26 cellular contexts compared by ENCODE assay signal in the genomic region with DNA sequence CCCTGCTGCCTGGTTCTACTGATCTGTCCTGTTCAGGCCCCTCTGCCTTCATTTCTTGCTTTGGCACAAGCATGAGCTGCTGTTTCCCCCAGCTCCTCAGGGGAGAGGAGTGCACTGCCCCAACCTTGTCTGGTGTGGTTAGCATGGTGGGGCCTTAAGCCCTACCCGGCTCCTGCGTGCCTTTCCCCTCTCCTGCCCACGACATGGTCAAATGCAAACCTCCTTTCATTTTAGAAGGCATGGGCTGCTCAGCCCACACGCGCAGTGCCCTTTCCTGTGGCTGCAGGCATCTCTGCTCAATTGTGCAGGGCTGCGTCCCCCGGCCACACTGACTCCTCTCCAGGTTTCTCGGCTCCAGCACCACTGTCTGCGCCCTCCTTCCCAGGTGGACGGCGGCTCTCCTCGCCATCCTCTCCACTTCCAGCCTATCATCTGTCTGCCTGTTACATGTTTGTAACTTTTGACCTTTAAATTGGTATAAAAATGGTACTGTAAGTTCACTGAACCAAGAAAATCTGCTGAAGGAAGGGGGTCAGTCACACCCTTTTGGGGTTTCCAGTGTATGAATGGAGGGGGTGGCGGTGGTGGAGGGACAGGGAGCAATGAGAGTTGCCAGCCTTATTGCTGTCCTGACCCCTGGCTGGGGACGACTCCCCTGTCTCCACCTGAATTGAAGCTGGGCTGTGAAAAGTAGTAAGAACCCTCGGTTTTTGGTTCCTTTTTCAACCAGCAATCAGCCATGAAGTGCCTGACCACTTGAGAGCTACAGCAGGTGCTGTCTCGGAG. TPM values are rescaled to one million over a fixed set of nuclear protein-coding genes. Genes with fewer than 3 reads are reported as not detected.
DNase-seq lines count a peak whose midpoint lies in the region; ATAC-seq and TF ChIP-seq lines count a peak whose summit lies in the region.
"Had no signal": no experiment of that assay in that cellular context is flagged by ENCODE, and none has a peak within 500 bp of the region (broad histone marks: within the 10 kb centered on the region; RNA-seq: fewer than 3 reads in every experiment).

No MANE protein-coding gene starts in this region.

- WGBS in spleen, 5 donors, result 66 to 74% (median 69%) methylated on average over 16 of the region's 16 CpGs

- H3K27ac ChIP-seq in DOHH2 (ENCODE audit: low read depth, low read length) (peak overlapping the region; percentile 91), SU-DHL-6 (ENCODE audit: low read depth, low read length) (peak overlapping the region; percentile 95), muscle layer of colon (ENCODE audit: low read depth, low read length) (peak overlapping the region; percentile 16), spleen (peak overlapping the region in 2 of 8 donors; percentile 46 to 53)
- H3K27ac ChIP-seq: Peyer's patch, right lobe of liver, uterus had no signal

- peaks cover 91% of the 10 kb centered on the region for H3K4me1 ChIP-seq in DOHH2 (ENCODE audit: control insufficient read depth, low read length)
- H3K4me1 ChIP-seq in muscle layer of colon (ENCODE audit: insufficient read depth, low read length), result peaks cover 54% of the 10 kb centered on the region
- peaks cover 21 to 75% (median 59%) of the 10 kb centered on the region in 6 donors for H3K4me1 ChIP-seq in spleen
- H3K4me1 ChIP-seq: uterus had no signal

- intact Hi-C loops in spleen (cut with DNase I; ENCODE audit: low total_unique reads), result no loop called here

- peak overlapping the region; percentile 82 for H3K4me3 ChIP-seq in DOHH2 (ENCODE audit: low read length)
- peak overlapping the region; percentile 50 for H3K4me3 ChIP-seq in SU-DHL-6 (ENCODE audit: insufficient read depth, low read length, poor library complexity, severe bottlenecking)
- no peak overlapping the region for H3K4me3 ChIP-seq in muscle layer of colon (ENCODE audit: low read depth in 1 of 2, low read length in 2 of 2)
- H3K4me3 ChIP-seq in spleen, result peak overlapping the region in 1 of 8 donors; percentile 21
- H3K4me3 ChIP-seq: Peyer's patch, right lobe of liver, uterus had no signal

- peak overlapping the region; percentile 98 for H3K4me2 ChIP-seq in DOHH2 (ENCODE audit: low read length)
- H3K4me2 ChIP-seq in SU-DHL-6 (ENCODE audit: low read depth, low read length, poor library complexity, severe bottlenecking), result peak overlapping the region; percentile 71

- H4K20me1 ChIP-seq in DOHH2 (ENCODE audit: control insufficient read depth, insufficient read depth, low read depth, low read length) (peaks cover 34% of the 10 kb centered on the region), SU-DHL-6 (ENCODE audit: low read depth, low read length) (no peaks in the 10 kb centered on the region)

- no peaks in the 10 kb centered on the region for H3K9me3 Mint-ChIP-seq in effector memory CD8-positive, alpha-beta T cell
- H3K9me3 Mint-ChIP-seq: activated naive CD8-positive, alpha-beta T cell treated with anti-CD3 and anti-CD28 coated beads for 36 hours; central memory CD8-positive, alpha-beta T cell; mesothelial cell of epicardium had no signal

- peaks cover 32 to 44% of the 10 kb centered on the region in 2 donors for H3K27me3 Mint-ChIP-seq in effector memory CD8-positive, alpha-beta T cell
- H3K27me3 Mint-ChIP-seq: activated naive CD8-positive, alpha-beta T cell treated with anti-CD3 and anti-CD28 coated beads for 36 hours had no signal

- H3K36me3 ChIP-seq in DOHH2 (ENCODE audit: control insufficient read depth, low read length), result peaks cover 25% of the 10 kb centered on the region
- H3K36me3 ChIP-seq in SU-DHL-6 (ENCODE audit: low read length), result no peaks in the 10 kb centered on the region
- H3K36me3 ChIP-seq in muscle layer of colon (ENCODE audit: insufficient read depth, low read length), result peaks cover 10% of the 10 kb centered on the region
- no peaks in the 10 kb centered on the region for H3K36me3 ChIP-seq in spleen
- H3K36me3 ChIP-seq: Peyer's patch, right lobe of liver, uterus had no signal

- H3K79me2 ChIP-seq in DOHH2 (ENCODE audit: control insufficient read depth, low read length), result peaks cover 77% of the 10 kb centered on the region
- H3K79me2 ChIP-seq in SU-DHL-6 (ENCODE audit: insufficient read depth, low read length), result peaks cover 10% of the 10 kb centered on the region

- no peaks in the 10 kb centered on the region for H3K9me2 ChIP-seq in DOHH2 (replicated peaks; ENCODE audit: control insufficient read depth, low read length)
- no peaks in the 10 kb centered on the region for H3K9me2 ChIP-seq in SU-DHL-6 (replicated peaks; ENCODE audit: insufficient read depth, low read length)

- no peak overlapping the region for H3K27ac Mint-ChIP-seq in effector memory CD8-positive, alpha-beta T cell
- H3K27ac Mint-ChIP-seq: activated CD8-positive, alpha-beta T cell treated with anti-CD3 and anti-CD28 coated beads, Interleukin-2, amount 10 ng/mL, durations not matched to agents 7 days and 5 days; activated naive CD8-positive, alpha-beta T cell treated with anti-CD3 and anti-CD28 coated beads for 36 hours; CD14-positive monocyte; mesothelial cell of epicardium had no signal

- ATAC-seq in GM18498 (IDR thresholded peaks at IDR 0.05; ENCODE audit: unreplicated experiment) (no peak), HG02610 (IDR thresholded peaks at IDR 0.05; ENCODE audit: unreplicated experiment) (no peak)
- no peak for ATAC-seq in effector memory CD8-positive, alpha-beta T cell (replicated peaks)
- ATAC-seq: activated CD8-positive, alpha-beta T cell treated with anti-CD3 and anti-CD28 coated beads, Interleukin-2, amount 10 ng/mL, durations not matched to agents 7 days and 5 days; right lobe of liver had no signal

- TF ChIP-seq POLR2A in spleen (IDR thresholded peaks at IDR 0.05), result no peak

- TF ChIP-seq CTCF in DOHH2 (IDR thresholded peaks at IDR 0.05; ENCODE audit: low read depth, low read length, poor library complexity, severe bottlenecking), result no peak
- TF ChIP-seq CTCF in SU-DHL-6 (IDR thresholded peaks at IDR 0.05; ENCODE audit: insufficient read depth, low read length, poor library complexity, severe bottlenecking), result no peak
- no peak for TF ChIP-seq CTCF in spleen (IDR thresholded peaks at IDR 0.05 in 8 of 11, conservative IDR thresholded peaks at IDR 0.05 in 3 of 11)

- H3K9ac ChIP-seq in SU-DHL-6 (ENCODE audit: low read length), result peak overlapping the region; percentile 66
- H3K9ac ChIP-seq in muscle layer of colon (ENCODE audit: low read length), result no peak overlapping the region

- peaks cover 7 to 9% of the 10 kb centered on the region in 2 donors for H3K4me1 Mint-ChIP-seq in effector memory CD8-positive, alpha-beta T cell (ENCODE audit: low read depth in 2 of 2)

- H3K9me3 ChIP-seq in DOHH2 (ENCODE audit: control insufficient read depth, insufficient read depth, low read length) (no peaks in the 10 kb centered on the region), SU-DHL-6 (ENCODE audit: insufficient read depth, low read length) (no peaks in the 10 kb centered on the region), muscle layer of colon (ENCODE audit: low read length) (no peaks in the 10 kb centered on the region), spleen (no peaks in the 10 kb centered on the region)
- H3K9me3 ChIP-seq: Peyer's patch, right lobe of liver, uterus had no signal

- H3K36me3 Mint-ChIP-seq in effector memory CD8-positive, alpha-beta T cell (ENCODE audit: insufficient read depth), result no peaks in the 10 kb centered on the region
- H3K36me3 Mint-ChIP-seq: activated naive CD8-positive, alpha-beta T cell treated with anti-CD3 and anti-CD28 coated beads for 36 hours; CD14-positive monocyte had no signal

- H2AFZ ChIP-seq in SU-DHL-6 (ENCODE audit: low read depth, low read length, severe bottlenecking), result no peak overlapping the region

- DNase-seq in spleen, result peak; percentile 64
- no peak for DNase-seq in stimulated activated CD4-positive, alpha-beta T cell treated with anti-CD3 and anti-CD28 coated beads, Interleukin-15, amount 100 ng/mL, for 24 hours
- DNase-seq in effector memory CD8-positive, alpha-beta T cell, result no peak
- DNase-seq: activated CD4-positive, CD25-positive, alpha-beta regulatory T cell treated with anti-CD3 and anti-CD28 coated beads, Interleukin-2, amount 50 U/mL, for 72 hours; activated CD8-positive, alpha-beta T cell treated with anti-CD3 and anti-CD28 coated beads, Interleukin-2, amount 10 ng/mL, durations not matched to agents 7 days and 5 days; activated effector memory CD4-positive, alpha-beta T cell treated with Interleukin-2 at 50 U/mL for 16 hours; activated naive CD8-positive, alpha-beta T cell treated with anti-CD3 and anti-CD28 coated beads for 36 hours; dermis blood vessel endothelial cell; DMS 273 treated with DMSO at 0.1 percent for 48 hours; HCEC 1CT; KBM-7; MM.1S; NCI-H2029; NCI-H526 treated with DMSO at 0.1 percent for 48 hours; Peyer's patch; stimulated activated naive CD4-positive, alpha-beta T cell treated with Interleukin-2 at 50 U/mL for 16 hours; uterus had no signal

- H3K27me3 ChIP-seq in DOHH2 (ENCODE audit: control insufficient read depth, low read length), result no peaks in the 10 kb centered on the region
- H3K27me3 ChIP-seq in SU-DHL-6 (ENCODE audit: low read length), result no peaks in the 10 kb centered on the region
- no peaks in the 10 kb centered on the region for H3K27me3 ChIP-seq in muscle layer of colon (ENCODE audit: control insufficient read depth in 1 of 2, insufficient read depth in 2 of 2, low read length in 2 of 2)
- H3K27me3 ChIP-seq in spleen (replicated peaks in 1 of 7), result peaks cover 0 to 71% (median 14%) of the 10 kb centered on the region in 7 donors
- H3K27me3 ChIP-seq: Peyer's patch, right lobe of liver, uterus had no signal

- H3F3A ChIP-seq in DOHH2 (ENCODE audit: control insufficient read depth, insufficient read depth) (peaks cover 32% of the 10 kb centered on the region), SU-DHL-6 (ENCODE audit: insufficient read depth) (peaks cover 34% of the 10 kb centered on the region)

- no peak overlapping the region for H3K4me3 Mint-ChIP-seq in effector memory CD8-positive, alpha-beta T cell
- H3K4me3 Mint-ChIP-seq: activated CD8-positive, alpha-beta T cell treated with anti-CD3 and anti-CD28 coated beads, Interleukin-2, amount 10 ng/mL, durations not matched to agents 7 days and 5 days; activated naive CD8-positive, alpha-beta T cell treated with anti-CD3 and anti-CD28 coated beads for 36 hours; CD14-positive monocyte; central memory CD8-positive, alpha-beta T cell; mesothelial cell of epicardium had no signal

RNA-seq across cellular contexts. Expression of gene PDE9A, which starts 5.1 kb away (rescaled TPM):
- total RNA-seq in spleen, result 10 to 100 TPM; 15.1 to 45.5 (median 24.9) TPM
- polyA plus RNA-seq in spleen, result 10 to 100 TPM in 2 of 3 donors, 1 to 10 TPM in 1; 7.9 to 33.5 (median 18.2) TPM

Comparison
In these comparisons a context has a peak if more than half of its experiments do, and no peak if none do; other contexts are left out.
1. H3K4me3 ChIP-seq: peak in DOHH2 (single experiment) and SU-DHL-6 (single experiment); none in muscle layer of colon (0 of 2).